Comparison of ENCODE assay signal across 18 cellular contexts in the genomic region with DNA sequence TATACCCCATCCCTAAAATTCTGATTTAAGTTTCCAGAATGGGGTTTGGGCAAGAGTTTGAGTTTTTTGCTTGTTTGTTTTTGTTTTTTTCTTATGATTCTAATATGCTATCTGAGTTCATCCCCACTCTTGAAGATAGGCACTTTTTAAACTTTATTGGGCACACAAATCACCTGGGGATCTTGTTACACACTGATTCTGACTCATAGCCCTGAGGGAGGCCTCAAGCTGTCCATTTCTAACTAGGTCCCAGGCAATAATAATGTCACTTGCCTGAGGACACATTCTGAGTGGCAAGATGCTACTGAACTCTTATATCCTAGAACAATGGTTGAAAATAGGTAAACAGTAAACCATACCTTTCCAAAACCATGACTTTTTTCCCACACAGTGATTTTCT. TPM values are rescaled to one million over a fixed set of nuclear protein-coding genes. Genes with fewer than 3 reads are reported as not detected.
DNase-seq lines count a peak whose midpoint lies in the region; FAIRE-seq and TF ChIP-seq lines count a peak whose summit lies in the region.
"Had no signal": no experiment of that assay in that cellular context is flagged by ENCODE, and none has a peak within 500 bp of the region (broad histone marks: within the 10 kb centered on the region; RNA-seq: fewer than 3 reads in every experiment).

No MANE protein-coding gene starts in this region.

- H3K36me3 ChIP-seq in MM.1S (replicated peaks; ENCODE audit: insufficient read depth, low read length) (no peaks in the 10 kb centered on the region), bronchial epithelial cell (ENCODE audit: control insufficient read depth, insufficient read depth, low read length) (no peaks in the 10 kb centered on the region)
- H3K36me3 ChIP-seq: BLaER1 had no signal

- H4K20me1 ChIP-seq in MM.1S (ENCODE audit: insufficient read depth, low read length): no peaks in the 10 kb centered on the region
- H4K20me1 ChIP-seq: BLaER1 had no signal

- H3K4me3 ChIP-seq in MM.1S (ENCODE audit: low read length): no peak overlapping the region
- no peak overlapping the region for H3K4me3 ChIP-seq in bronchial epithelial cell (ENCODE audit: low read depth, low read length)
- H3K4me3 ChIP-seq: BLaER1 had no signal

- H3K4me3 Mint-ChIP-seq in CD14-positive monocyte: no peak overlapping the region
- H3K4me3 Mint-ChIP-seq: CD8-positive, alpha-beta memory T cell had no signal

- no peaks in the 10 kb centered on the region for H3K9me2 ChIP-seq in MM.1S (replicated peaks; ENCODE audit: insufficient read depth, low read length)

- peaks cover 13% of the 10 kb centered on the region for H3K4me1 Mint-ChIP-seq in CD14-positive monocyte
- H3K4me1 Mint-ChIP-seq: CD8-positive, alpha-beta memory T cell had no signal

- H3K27ac ChIP-seq in MM.1S (ENCODE audit: low read length): no peak overlapping the region; the same call in 1 of the 2 replicates
- H3K27ac ChIP-seq: BLaER1 had no signal

- no peak overlapping the region for H3K27ac Mint-ChIP-seq in CD14-positive monocyte
- H3K27ac Mint-ChIP-seq: CD8-positive, alpha-beta memory T cell had no signal

- peak overlapping the region; percentile 22; the same call in 1 of the 2 replicates for H3K4me2 ChIP-seq in MM.1S (ENCODE audit: low read depth, low read length)
- H3K4me2 ChIP-seq: BLaER1 had no signal

- H3F3A ChIP-seq in MM.1S (ENCODE audit: insufficient read depth, low read length): no peaks in the 10 kb centered on the region

- H3K9me3 ChIP-seq in MM.1S (replicated peaks; ENCODE audit: insufficient read depth, low read length): no peaks in the 10 kb centered on the region
- H3K9me3 ChIP-seq: BLaER1 had no signal

- H3K36me3 Mint-ChIP-seq in CD14-positive monocyte: no peaks in the 10 kb centered on the region
- H3K36me3 Mint-ChIP-seq: CD8-positive, alpha-beta memory T cell had no signal

- peaks cover 19% of the 10 kb centered on the region for H3K4me1 ChIP-seq in MM.1S (ENCODE audit: low read length)
- H3K4me1 ChIP-seq: BLaER1 had no signal

- no peak for TF ChIP-seq CTCF in MM.1S (IDR thresholded peaks at IDR 0.05; ENCODE audit: low read length)
- TF ChIP-seq CTCF in bronchial epithelial cell (IDR thresholded peaks at IDR 0.05; ENCODE audit: insufficient read depth, low read length, severe bottlenecking): no peak
- no peak for TF ChIP-seq CTCF in CD14-positive monocyte (IDR thresholded peaks at IDR 0.05)

- H3K9ac ChIP-seq in MM.1S (ENCODE audit: low read length): no peak overlapping the region
- H3K9ac ChIP-seq: BLaER1 had no signal

- no peaks in the 10 kb centered on the region for H3K79me2 ChIP-seq in MM.1S (ENCODE audit: low read length)

- DNase-seq in NCI-H345 (lab: John Stamatoyannopoulos, UW): peak; percentile 42
- DNase-seq in NCI-H345 treated with DMSO at 0.1 percent for 48 hours (lab: John Stamatoyannopoulos, UW; ENCODE audit: unreplicated experiment): no peak
- DNase-seq in MM.1S: no peak
- peak; percentile 52 for DNase-seq in bronchial epithelial cell (ENCODE audit: low read depth)
- DNase-seq in RCC 7860 (ENCODE audit: low spot score): no peak
- no peak for DNase-seq in CD14-positive monocyte (ENCODE audit: low spot score)
- DNase-seq in islet precursor cell: no peak
- DNase-seq in GOT3 (lab: John Stamatoyannopoulos, UW): no peak
- DNase-seq: CD8-positive, alpha-beta memory T cell; DMS153; H7; Kasumi-1; MV-4-11; NCI-H1436; NCI-H2029 treated with DMSO at 0.1 percent for 48 hours; NCI-H2227 treated with DMSO at 0.1 percent for 48 hours had no signal

- H2AFZ ChIP-seq in MM.1S (ENCODE audit: low read length): no peak overlapping the region

- intact Hi-C loops in CD14-positive monocyte (cut with micrococcal nuclease): no loop called here

- H3K9me3 Mint-ChIP-seq in CD14-positive monocyte: peaks cover 0 to 3% (median 0%) of the 10 kb centered on the region in 7 donors

- no peak for FAIRE-seq in bronchial epithelial cell (lab: Jason Lieb, UNC)
- FAIRE-seq in RCC 7860 (lab: Jason Lieb, UNC): no peak
- FAIRE-seq: A204.1 had no signal

- peaks cover 0 to 3% (median 0%) of the 10 kb centered on the region in 3 donors for H3K27me3 Mint-ChIP-seq in CD14-positive monocyte (ENCODE audit: low read depth in 3 of 3)

- H3K27me3 ChIP-seq in MM.1S (replicated peaks; ENCODE audit: insufficient read depth, low read length): no peaks in the 10 kb centered on the region
- no peaks in the 10 kb centered on the region for H3K27me3 ChIP-seq in bronchial epithelial cell (ENCODE audit: control insufficient read depth, insufficient read depth, low read length)
- H3K27me3 ChIP-seq: BLaER1 had no signal

RNA-seq across cellular contexts. Expression of a gene that starts 22.8 kb away (rescaled TPM):
- total RNA-seq in bronchial epithelial cell: 3.7 and 7.2 TPM in 2 replicates
- polyA plus RNA-seq in CD14-positive monocyte: under 1 TPM; 0.22 to 0.74 TPM
- polyA plus RNA-seq: CD8-positive, alpha-beta memory T cell had no signal

RNA-seq across cellular contexts. Expression of a gene that starts 55.6 kb away (rescaled TPM):
- 4.0 and 4.7 TPM in 2 replicates for total RNA-seq in bronchial epithelial cell
- polyA plus RNA-seq in CD14-positive monocyte: under 1 TPM; 0.14 to 0.30 TPM
- total RNA-seq: CD8-positive, alpha-beta memory T cell; H7 had no signal
- polyA plus RNA-seq: CD8-positive, alpha-beta memory T cell had no signal

Comparison
In these comparisons a context has a peak if more than half of its experiments do, and no peak if none do; other contexts are left out.
1. DNase-seq: peak in NCI-H345 (single experiment) and bronchial epithelial cell (single experiment); none in NCI-H345 treated with DMSO at 0.1 percent for 48 hours (single experiment), MM.1S (single experiment), RCC 7860 (single experiment), CD14-positive monocyte (single experiment), islet precursor cell (single experiment) and GOT3 (single experiment).